In the genomic region with DNA sequence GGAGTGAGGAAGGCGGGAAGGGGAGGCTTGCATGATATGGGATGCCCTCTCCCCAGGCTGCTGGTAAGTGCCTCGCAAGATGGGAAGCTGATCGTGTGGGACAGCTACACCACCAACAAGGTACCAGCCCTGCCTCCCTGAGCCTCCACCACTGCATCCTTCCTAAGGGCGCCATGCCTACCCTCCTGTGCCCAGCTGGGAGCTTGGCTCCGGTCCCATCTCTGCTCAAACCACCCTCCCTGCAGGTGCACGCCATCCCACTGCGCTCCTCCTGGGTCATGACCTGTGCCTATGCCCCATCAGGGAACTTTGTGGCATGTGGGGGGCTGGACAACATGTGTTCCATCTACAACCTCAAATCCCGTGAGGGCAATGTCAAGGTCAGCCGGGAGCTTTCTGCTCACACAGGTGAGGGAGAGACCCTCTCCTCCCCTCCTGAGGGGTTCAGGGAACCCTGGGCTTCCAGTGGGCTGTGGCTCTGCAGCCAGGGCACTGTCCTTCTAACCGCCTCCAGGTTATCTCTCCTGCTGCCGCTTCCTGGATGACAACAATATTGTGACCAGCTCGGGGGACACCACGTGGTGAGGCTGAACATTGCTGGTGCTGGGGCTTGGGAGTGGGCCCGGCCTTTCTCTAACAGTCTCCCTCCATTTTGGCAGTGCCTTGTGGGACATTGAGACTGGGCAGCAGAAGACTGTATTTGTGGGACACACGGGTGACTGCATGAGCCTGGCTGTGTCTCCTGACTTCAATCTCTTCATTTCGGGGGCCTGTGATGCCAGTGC, we compare ENCODE assay signal across 16 cellular contexts. TPM values are rescaled to one million over a fixed set of nuclear protein-coding genes. Genes with fewer than 3 reads are reported as not detected.
A peak's percentile ranks its signal among the peaks of the same experiment; 100 is the strongest.
DNase-seq lines count a peak whose midpoint lies in the region; ATAC-seq and TF ChIP-seq lines count a peak whose summit lies in the region.
"Had no signal": no experiment of that assay in that cellular context is flagged by ENCODE, and none has a peak within 500 bp of the region (broad histone marks: within the 10 kb centered on the region; RNA-seq: fewer than 3 reads in every experiment).

No MANE protein-coding gene starts in this region.

- H3K9me3 ChIP-seq in SK-N-SH, result no peaks in the 10 kb centered on the region
- H3K9me3 ChIP-seq: esophagus squamous epithelium, psoas muscle, upper lobe of left lung had no signal

- H3K36me3 ChIP-seq in SK-N-SH (replicated peaks in 1 of 2; ENCODE audit: control insufficient read depth in 1 of 2, insufficient read depth in 2 of 2, low read length in 1 of 2), result peaks cover 30 to 61% of the 10 kb centered on the region in 2 experiments

- H2AFZ ChIP-seq in SK-N-SH (ENCODE audit: low read depth), result no peak overlapping the region

- H3K27ac ChIP-seq in SK-N-SH (ENCODE audit: low read depth in 2 of 2, low read length in 1 of 2) (no peak overlapping the region), RWPE1 (no peak overlapping the region)
- H3K27ac ChIP-seq: esophagus squamous epithelium, psoas muscle, upper lobe of left lung had no signal

- no peaks in the 10 kb centered on the region for H3K9me3 Mint-ChIP-seq in stimulated activated naive CD8-positive, alpha-beta T cell treated with anti-CD3 and anti-CD28 coated beads, Interleukin-15, amount 100 ng/mL, for 72 hours

- H3K27me3 Mint-ChIP-seq in stimulated activated naive CD8-positive, alpha-beta T cell treated with anti-CD3 and anti-CD28 coated beads, Interleukin-15, amount 100 ng/mL, for 72 hours, result no peaks in the 10 kb centered on the region
- H3K27me3 Mint-ChIP-seq: activated naive CD8-positive, alpha-beta T cell had no signal

- no peak for TF ChIP-seq POLR2A in erythroblast (IDR thresholded peaks at IDR 0.05; ENCODE audit: low read length)

- no peak for TF ChIP-seq RAD21 in SK-N-SH (IDR thresholded peaks at IDR 0.05; ENCODE audit: low read length)

- H3F3A ChIP-seq in SK-N-SH (replicated peaks; ENCODE audit: insufficient read depth), result peaks cover 11% of the 10 kb centered on the region

- no peaks in the 10 kb centered on the region for H3K4me1 Mint-ChIP-seq in stimulated activated naive CD8-positive, alpha-beta T cell treated with anti-CD3 and anti-CD28 coated beads, Interleukin-15, amount 100 ng/mL, for 72 hours

- CTCF ChIA-PET in SK-N-SH (lab: Yijun Ruan, JAX), result interaction anchor here (1.3 to 19.4 kb wide), 7 partner anchors 13 to 90 kb away, joined by 3 to 225 read pairs (median 7); a partner anchor contains a TSS
- CTCF ChIA-PET in RWPE1 (lab: Yijun Ruan, JAX), result interaction anchor here (0.6 to 0.7 kb wide), 2 partner anchors 29 to 109 kb away, joined by 3 to 5 read pairs; no protein-coding TSS in a partner anchor

- TF ChIP-seq CTCF in SK-N-SH (IDR thresholded peaks at IDR 0.05) (no peak), RWPE1 (conservative IDR thresholded peaks at IDR 0.05; ENCODE audit: low read depth) (no peak)

- peaks cover 10% of the 10 kb centered on the region; the same call in 1 of the 2 replicates for H3K79me2 ChIP-seq in SK-N-SH (ENCODE audit: insufficient read depth)

- DNase-seq in stimulated activated naive CD8-positive, alpha-beta T cell treated with anti-CD3 and anti-CD28 coated beads, Interleukin-15, amount 100 ng/mL, for 72 hours, result no peak
- no peak for DNase-seq in stimulated activated naive CD8-positive, alpha-beta T cell treated with anti-CD3 and anti-CD28 coated beads, Interleukin-15, Interleukin-2, amounts not matched to agents 100 U/mL and 50 U/mL, for 24 hours
- DNase-seq in SK-N-SH, result peak; percentile 53
- peak; percentile 34 to 55 for DNase-seq in erythroblast (lab: John Stamatoyannopoulos, UW)
- DNase-seq in RWPE1 (ENCODE audit: low spot score), result no peak
- no peak for DNase-seq in pons (ENCODE audit: low spot score)
- no peak for DNase-seq in NCI-H226
- DNase-seq: esophagus squamous epithelium, HCEC 1CT, midbrain, NCI-H1092, NCI-H446, upper lobe of left lung had no signal

- H3K4me3 Mint-ChIP-seq in stimulated activated naive CD8-positive, alpha-beta T cell treated with anti-CD3 and anti-CD28 coated beads, Interleukin-15, amount 100 ng/mL, for 72 hours, result no peak overlapping the region
- H3K4me3 Mint-ChIP-seq: activated naive CD8-positive, alpha-beta T cell had no signal

- no peak overlapping the region for H3K4me3 ChIP-seq in SK-N-SH (ENCODE audit: low read depth in 2 of 2, low read length in 1 of 2)
- H3K4me3 ChIP-seq: esophagus squamous epithelium, psoas muscle, upper lobe of left lung had no signal

- H4K20me1 ChIP-seq in SK-N-SH (ENCODE audit: insufficient read depth), result no peaks in the 10 kb centered on the region

- TF ChIP-seq EP300 in SK-N-SH (IDR thresholded peaks at IDR 0.05; ENCODE audit: borderline replicate concordance in 1 of 2, low read depth in 1 of 2, low read length in 1 of 2), result no peak

- peak; percentile 33 for ATAC-seq in stimulated activated naive CD8-positive, alpha-beta T cell treated with anti-CD3 and anti-CD28 coated beads, Interleukin-15, amount 100 ng/mL, for 72 hours
- no peak for ATAC-seq in stimulated activated naive CD8-positive, alpha-beta T cell treated with anti-CD3 and anti-CD28 coated beads, Interleukin-15, Interleukin-2, amounts not matched to agents 100 U/mL and 50 U/mL, for 24 hours
- no peak for ATAC-seq in GM21390 (IDR thresholded peaks at IDR 0.05; ENCODE audit: unreplicated experiment)
- ATAC-seq: psoas muscle had no signal

- H3K27ac Mint-ChIP-seq in stimulated activated naive CD8-positive, alpha-beta T cell treated with anti-CD3 and anti-CD28 coated beads, Interleukin-15, amount 100 ng/mL, for 72 hours, result no peak overlapping the region
- H3K27ac Mint-ChIP-seq: activated naive CD8-positive, alpha-beta T cell had no signal

- H3K4me1 ChIP-seq in SK-N-SH (ENCODE audit: control insufficient read depth in 1 of 2, insufficient read depth in 2 of 2, low read depth in 1 of 2, low read length in 1 of 2), result no peaks in the 10 kb centered on the region
- H3K4me1 ChIP-seq: esophagus squamous epithelium, psoas muscle, upper lobe of left lung had no signal

- POLR2A ChIA-PET in SK-N-SH (lab: Yijun Ruan, JAX), result interaction anchor here (0.7 to 4.2 kb wide), 2 partner anchors 9 to 48 kb away, joined by 3 to 22 read pairs; a partner anchor contains a TSS
- POLR2A ChIA-PET in RWPE1 (lab: Yijun Ruan, JAX; ENCODE audit: low non-redundant PET), result no interaction called here

- H3K27me3 ChIP-seq in SK-N-SH (ENCODE audit: insufficient read depth), result no peaks in the 10 kb centered on the region
- H3K27me3 ChIP-seq: esophagus squamous epithelium, upper lobe of left lung had no signal

- H3K4me2 ChIP-seq in SK-N-SH, result no peak overlapping the region

- WGBS in SK-N-SH (ENCODE audit: low lambda C conversion rate), result 87% methylated on average over 11 of the region's 16 CpGs

- no peak overlapping the region for H3K9ac ChIP-seq in SK-N-SH

- H3K9me2 ChIP-seq in SK-N-SH, result no peaks in the 10 kb centered on the region

TF ChIP-seq in SK-N-SH, 30 proteins besides CTCF, POLR2A, EP300 and RAD21 (continues in another document):
- TF ChIP-seq, protein P1, sequence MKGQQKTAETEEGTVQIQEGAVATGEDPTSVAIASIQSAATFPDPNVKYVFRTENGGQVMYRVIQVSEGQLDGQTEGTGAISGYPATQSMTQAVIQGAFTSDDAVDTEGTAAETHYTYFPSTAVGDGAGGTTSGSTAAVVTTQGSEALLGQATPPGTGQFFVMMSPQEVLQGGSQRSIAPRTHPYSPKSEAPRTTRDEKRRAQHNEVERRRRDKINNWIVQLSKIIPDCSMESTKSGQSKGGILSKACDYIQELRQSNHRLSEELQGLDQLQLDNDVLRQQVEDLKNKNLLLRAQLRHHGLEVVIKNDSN (IDR thresholded peaks at IDR 0.05; ENCODE audit: borderline replicate concordance, low read depth), result no peak
- TF ChIP-seq MXI1 (IDR thresholded peaks at IDR 0.05; ENCODE audit: low read depth, low read length), result no peak
- no peak for TF ChIP-seq SIN3A (IDR thresholded peaks at IDR 0.05; ENCODE audit: borderline replicate concordance, low read depth, low read length)
- TF ChIP-seq GABPA (IDR thresholded peaks at IDR 0.05; ENCODE audit: low read depth), result no peak

RNA-seq across cellular contexts. Expression of a gene that starts 2.6 kb away (rescaled TPM):
- polyA plus RNA-seq in SK-N-SH (2012; rRNA removed), result 12.9 and 13.8 TPM in 2 replicates
- 1.6 and 3.0 TPM in 2 replicates for polyA plus RNA-seq in SK-N-SH (2012; cell fraction: cytosol; rRNA removed)
- 93.1 and 96.5 TPM in 2 replicates for polyA plus RNA-seq in SK-N-SH (2012; cell fraction: nucleus; rRNA removed)

RNA-seq across cellular contexts. Expression of a gene that starts 7.8 kb away (rescaled TPM):
- 33.0 and 34.0 TPM in 2 replicates for polyA plus RNA-seq in SK-N-SH (2012; rRNA removed)
- 18.8 and 25.0 TPM in 2 replicates for polyA plus RNA-seq in SK-N-SH (2012; cell fraction: cytosol; rRNA removed)
- 49.3 and 55.0 TPM in 2 replicates for polyA plus RNA-seq in SK-N-SH (2012; cell fraction: nucleus; rRNA removed)

RNA-seq across cellular contexts. Expression of a gene that starts 8.6 kb away (rescaled TPM):
- 97.2 and 100 TPM in 2 replicates for polyA plus RNA-seq in SK-N-SH (2012; rRNA removed)
- 46.4 and 64.2 TPM in 2 replicates for polyA plus RNA-seq in SK-N-SH (2012; cell fraction: cytosol; rRNA removed)
- 203 and 208 TPM in 2 replicates for polyA plus RNA-seq in SK-N-SH (2012; cell fraction: nucleus; rRNA removed)

RNA-seq across cellular contexts. Expression of a gene that starts 15.1 kb away (rescaled TPM):
- polyA plus RNA-seq in SK-N-SH (2012; rRNA removed), result 49.5 and 74.6 TPM in 2 replicates
- 27.5 and 38.8 TPM in 2 replicates for polyA plus RNA-seq in SK-N-SH (2012; cell fraction: cytosol; rRNA removed)
- 144 and 192 TPM in 2 replicates for polyA plus RNA-seq in SK-N-SH (2012; cell fraction: nucleus; rRNA removed)

RNA-seq across cellular contexts. Expression of a gene that starts 21.7 kb away (rescaled TPM):
- polyA plus RNA-seq in SK-N-SH (2012; rRNA removed), result 16.4 and 18.6 TPM in 2 replicates
- polyA plus RNA-seq in SK-N-SH (2012; cell fraction: cytosol; rRNA removed), result 7.0 and 10.6 TPM in 2 replicates
- polyA plus RNA-seq in SK-N-SH (2012; cell fraction: nucleus; rRNA removed), result 32.2 and 35.7 TPM in 2 replicates

Comparison
In these comparisons a context has a peak if more than half of its experiments do, and no peak if none do; other contexts are left out.
1. DNase-seq: peak in SK-N-SH (single experiment) and erythroblast (2 of 2); none in stimulated activated naive CD8-positive, alpha-beta T cell treated with anti-CD3 and anti-CD28 coated beads, Interleukin-15, amount 100 ng/mL, for 72 hours (0 of 2), stimulated activated naive CD8-positive, alpha-beta T cell treated with anti-CD3 and anti-CD28 coated beads, Interleukin-15, Interleukin-2, amounts not matched to agents 100 U/mL and 50 U/mL, for 24 hours (single experiment), RWPE1 (single experiment), pons (single experiment) and NCI-H226 (single experiment).